ENCODE assay signal across 21 cellular contexts in the genomic region with DNA sequence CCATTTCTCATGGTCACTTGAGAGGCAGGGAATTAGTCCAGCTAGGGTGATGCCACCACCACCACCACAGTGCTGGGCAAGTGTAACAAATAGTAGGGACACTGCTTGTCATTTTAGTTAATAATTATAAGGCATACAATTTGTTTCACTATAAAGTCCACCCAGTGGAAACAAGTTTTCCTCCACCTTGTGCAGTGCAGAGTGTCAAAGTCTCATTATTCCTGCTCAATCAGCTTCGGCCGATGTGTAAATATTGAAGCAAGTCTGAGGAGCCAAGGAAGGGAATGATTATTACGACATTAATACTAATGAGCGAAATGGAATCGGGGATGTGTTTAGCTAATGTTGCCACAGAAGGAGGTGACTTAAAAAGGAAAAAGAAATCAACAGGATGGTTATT.
A peak's percentile ranks its signal among the peaks of the same experiment; 100 is the strongest.
DNase-seq lines count a peak whose midpoint lies in the region; ATAC-seq and TF ChIP-seq lines count a peak whose summit lies in the region.
"Had no signal": no experiment of that assay in that cellular context is flagged by ENCODE, and none has a peak within 500 bp of the region (broad histone marks: within the 10 kb centered on the region; RNA-seq: fewer than 3 reads in every experiment).

No MANE protein-coding gene starts in this region.

- H3K27me3 ChIP-seq in gastroesophageal sphincter (no peaks in the 10 kb centered on the region), transverse colon (peaks cover 9% of the 10 kb centered on the region)
- no peaks in the 10 kb centered on the region for H3K27me3 ChIP-seq in CD8-positive, alpha-beta T cell (ENCODE audit: insufficient read depth, low read length)

- CTCF ChIA-PET in CD8-positive, alpha-beta T cell (lab: Charles Lee): no interaction called here

- POLR2A ChIA-PET in CD8-positive, alpha-beta T cell (lab: Charles Lee): no interaction called here

- no peaks in the 10 kb centered on the region for H3K9me3 Mint-ChIP-seq in progenitor cell of endocrine pancreas (ENCODE audit: low read depth)
- H3K9me3 Mint-ChIP-seq in CD8-positive, alpha-beta T cell: no peaks in the 10 kb centered on the region
- H3K9me3 Mint-ChIP-seq: HFFc6 had no signal

- no peak overlapping the region for H3K27ac Mint-ChIP-seq in progenitor cell of endocrine pancreas
- no peak overlapping the region for H3K27ac Mint-ChIP-seq in CD8-positive, alpha-beta T cell
- H3K27ac Mint-ChIP-seq: CD4-positive, alpha-beta memory T cell; HFFc6 had no signal

- in situ Hi-C loops in transverse colon (cut with MboI; ENCODE audit: low pct_ligation_motif_present in 1 of 4, low pct_unique_long_range_greater_than_20kb in 1 of 4, low sequenced_read_pairs in 3 of 4): loop anchor here in 1 of 4 donors (25.0 kb wide), 1 partner anchor 354 kb away; no protein-coding TSS in a partner anchor

- H3K9me3 ChIP-seq in gastroesophageal sphincter (no peaks in the 10 kb centered on the region), transverse colon (no peaks in the 10 kb centered on the region)
- no peaks in the 10 kb centered on the region for H3K9me3 ChIP-seq in CD8-positive, alpha-beta T cell (ENCODE audit: low read length)
- H3K9me3 ChIP-seq: A549, Caco-2, HAP-1 had no signal

- intact Hi-C loops in transverse colon (cut with DNase I; ENCODE audit: low total_unique reads): no loop called here
- intact Hi-C loops in CD8-positive, alpha-beta T cell (cut with DNase I, micrococcal nuclease): no loop called here

- H3K4me1 ChIP-seq in gastroesophageal sphincter (peaks cover 0 to 56% (median 0%) of the 10 kb centered on the region in 3 donors), transverse colon (no peaks in the 10 kb centered on the region)
- no peaks in the 10 kb centered on the region for H3K4me1 ChIP-seq in CD8-positive, alpha-beta T cell (ENCODE audit: insufficient read depth, low read length)
- H3K4me1 ChIP-seq: A549, HAP-1 had no signal

- TF ChIP-seq CTCF in VCaP (conservative IDR thresholded peaks at IDR 0.05): no peak
- TF ChIP-seq CTCF in gastroesophageal sphincter (IDR thresholded peaks at IDR 0.05): no peak
- no peak for TF ChIP-seq CTCF in progenitor cell of endocrine pancreas (IDR thresholded peaks at IDR 0.05; ENCODE audit: unreplicated experiment)
- TF ChIP-seq CTCF in transverse colon (IDR thresholded peaks at IDR 0.05): no peak
- no peak for TF ChIP-seq CTCF in CD8-positive, alpha-beta T cell (IDR thresholded peaks at IDR 0.05)

- H3K4me3 Mint-ChIP-seq in progenitor cell of endocrine pancreas (ENCODE audit: low read depth): peak overlapping the region; percentile 29
- H3K4me3 Mint-ChIP-seq in CD8-positive, alpha-beta T cell: no peak overlapping the region
- H3K4me3 Mint-ChIP-seq: CD4-positive, alpha-beta memory T cell; HFFc6 had no signal

- H3K36me3 ChIP-seq in gastroesophageal sphincter (no peaks in the 10 kb centered on the region), transverse colon (no peaks in the 10 kb centered on the region)
- H3K36me3 ChIP-seq in CD8-positive, alpha-beta T cell (ENCODE audit: insufficient read depth, low read length): no peaks in the 10 kb centered on the region
- H3K36me3 ChIP-seq: HAP-1 had no signal

- DNase-seq in left kidney (ENCODE audit: low read depth, low spot score) (peak; percentile 15), progenitor cell of endocrine pancreas (ENCODE audit: low spot score, unreplicated experiment) (no peak), transverse colon (no peak)
- DNase-seq in CD8-positive, alpha-beta T cell: no peak
- DNase-seq: 8988T; ACHN; C1 segment of cervical spinal cord; Caco-2; CD4-positive, alpha-beta memory T cell; DMS153; EL; GDM1; GOT3; HFFc6 had no signal

- H3K27me3 Mint-ChIP-seq in progenitor cell of endocrine pancreas: peaks cover 3% of the 10 kb centered on the region
- H3K27me3 Mint-ChIP-seq in CD8-positive, alpha-beta T cell (ENCODE audit: low read depth): no peaks in the 10 kb centered on the region

- H3K4me1 Mint-ChIP-seq in progenitor cell of endocrine pancreas (ENCODE audit: low read depth): peaks cover 27% of the 10 kb centered on the region
- H3K4me1 Mint-ChIP-seq in CD8-positive, alpha-beta T cell (ENCODE audit: low read depth): no peaks in the 10 kb centered on the region
- H3K4me1 Mint-ChIP-seq: CD4-positive, alpha-beta memory T cell had no signal

- no peak for TF ChIP-seq POLR2A in gastroesophageal sphincter (IDR thresholded peaks at IDR 0.05)
- TF ChIP-seq POLR2A in transverse colon (IDR thresholded peaks at IDR 0.05): no peak

- H3K27ac ChIP-seq in VCaP (peak overlapping the region; percentile 58), gastroesophageal sphincter (peak overlapping the region; percentile 40 to 65 (median 62)), transverse colon (no peak overlapping the region)
- no peak overlapping the region for H3K27ac ChIP-seq in CD8-positive, alpha-beta T cell (ENCODE audit: low read depth, low read length)
- H3K27ac ChIP-seq: A549 had no signal

- ATAC-seq in gastroesophageal sphincter (no peak), GM18511 (IDR thresholded peaks at IDR 0.05; ENCODE audit: unreplicated experiment) (no peak), HG03095 (IDR thresholded peaks at IDR 0.05; ENCODE audit: unreplicated experiment) (no peak)
- ATAC-seq in CD8-positive, alpha-beta T cell: no peak
- ATAC-seq: A549, GM12878 had no signal

- peak overlapping the region; percentile 9 to 17 for H3K4me3 ChIP-seq in gastroesophageal sphincter
- H3K4me3 ChIP-seq in transverse colon: no peak overlapping the region
- H3K4me3 ChIP-seq in CD8-positive, alpha-beta T cell (ENCODE audit: low read depth, low read length): no peak overlapping the region
- H3K4me3 ChIP-seq: A549, GM12878, HAP-1 had no signal

- 23 to 42% methylated on average over 5 of the region's 5 CpGs for WGBS in gastroesophageal sphincter (ENCODE audit: low coverage in 1 of 2), 2 donors
- WGBS in transverse colon (ENCODE audit: low coverage in 1 of 2), 2 donors: 63 to 85% methylated on average over 5 of the region's 5 CpGs

- no peaks in the 10 kb centered on the region for H3K36me3 Mint-ChIP-seq in progenitor cell of endocrine pancreas (ENCODE audit: insufficient read depth)
- H3K36me3 Mint-ChIP-seq in CD8-positive, alpha-beta T cell: no peaks in the 10 kb centered on the region
- H3K36me3 Mint-ChIP-seq: CD4-positive, alpha-beta memory T cell had no signal

- TF ChIP-seq EP300 in gastroesophageal sphincter (IDR thresholded peaks at IDR 0.05): no peak
- TF ChIP-seq EP300 in transverse colon (IDR thresholded peaks at IDR 0.05; ENCODE audit: low read depth): no peak

Comparison
In these comparisons a context has a peak if more than half of its experiments do, and no peak if none do; other contexts are left out.
1. H3K27ac ChIP-seq: peak in VCaP (single experiment) and gastroesophageal sphincter (4 of 4); none in transverse colon (0 of 4) and CD8-positive, alpha-beta T cell (single experiment).
2. H3K4me3 ChIP-seq: peak in gastroesophageal sphincter (2 of 2); none in transverse colon (0 of 4) and CD8-positive, alpha-beta T cell (single experiment).